Comparison of ENCODE assay signal across 1 cellular context in genomic region chr10:72218756-72219155, GRCh38.
TF ChIP-seq lines count a peak whose summit lies in the region.

No MANE protein-coding gene starts in this region.

TF ChIP-seq in liver, 16 proteins besides CTCF, POLR2A, EP300 and RAD21 (continued from another document):
- TF ChIP-seq, protein P1, sequence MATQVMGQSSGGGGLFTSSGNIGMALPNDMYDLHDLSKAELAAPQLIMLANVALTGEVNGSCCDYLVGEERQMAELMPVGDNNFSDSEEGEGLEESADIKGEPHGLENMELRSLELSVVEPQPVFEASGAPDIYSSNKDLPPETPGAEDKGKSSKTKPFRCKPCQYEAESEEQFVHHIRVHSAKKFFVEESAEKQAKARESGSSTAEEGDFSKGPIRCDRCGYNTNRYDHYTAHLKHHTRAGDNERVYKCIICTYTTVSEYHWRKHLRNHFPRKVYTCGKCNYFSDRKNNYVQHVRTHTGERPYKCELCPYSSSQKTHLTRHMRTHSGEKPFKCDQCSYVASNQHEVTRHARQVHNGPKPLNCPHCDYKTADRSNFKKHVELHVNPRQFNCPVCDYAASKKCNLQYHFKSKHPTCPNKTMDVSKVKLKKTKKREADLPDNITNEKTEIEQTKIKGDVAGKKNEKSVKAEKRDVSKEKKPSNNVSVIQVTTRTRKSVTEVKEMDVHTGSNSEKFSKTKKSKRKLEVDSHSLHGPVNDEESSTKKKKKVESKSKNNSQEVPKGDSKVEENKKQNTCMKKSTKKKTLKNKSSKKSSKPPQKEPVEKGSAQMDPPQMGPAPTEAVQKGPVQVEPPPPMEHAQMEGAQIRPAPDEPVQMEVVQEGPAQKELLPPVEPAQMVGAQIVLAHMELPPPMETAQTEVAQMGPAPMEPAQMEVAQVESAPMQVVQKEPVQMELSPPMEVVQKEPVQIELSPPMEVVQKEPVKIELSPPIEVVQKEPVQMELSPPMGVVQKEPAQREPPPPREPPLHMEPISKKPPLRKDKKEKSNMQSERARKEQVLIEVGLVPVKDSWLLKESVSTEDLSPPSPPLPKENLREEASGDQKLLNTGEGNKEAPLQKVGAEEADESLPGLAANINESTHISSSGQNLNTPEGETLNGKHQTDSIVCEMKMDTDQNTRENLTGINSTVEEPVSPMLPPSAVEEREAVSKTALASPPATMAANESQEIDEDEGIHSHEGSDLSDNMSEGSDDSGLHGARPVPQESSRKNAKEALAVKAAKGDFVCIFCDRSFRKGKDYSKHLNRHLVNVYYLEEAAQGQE (IDR thresholded peaks at IDR 0.05): no peak
- TF ChIP-seq SP1 (IDR thresholded peaks at IDR 0.05) (no peak), HNF4A (conservative IDR thresholded peaks at IDR 0.05) (no peak), HNF4G (IDR thresholded peaks at IDR 0.05) (no peak), FOXA2 (IDR thresholded peaks at IDR 0.05) (no peak), GABPA (IDR thresholded peaks at IDR 0.05 in 1 of 2, conservative IDR thresholded peaks at IDR 0.05 in 1 of 2) (no peak), RXRA (IDR thresholded peaks at IDR 0.05) (no peak), JUND (IDR thresholded peaks at IDR 0.05) (no peak)
- TF ChIP-seq, protein P2, sequence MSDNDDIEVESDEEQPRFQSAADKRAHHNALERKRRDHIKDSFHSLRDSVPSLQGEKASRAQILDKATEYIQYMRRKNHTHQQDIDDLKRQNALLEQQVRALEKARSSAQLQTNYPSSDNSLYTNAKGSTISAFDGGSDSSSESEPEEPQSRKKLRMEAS (IDR thresholded peaks at IDR 0.05): no peak
